19 cellular contexts compared by ENCODE assay signal in genomic region chr3:172097585-172097984, GRCh38. TPM values are rescaled to one million over a fixed set of nuclear protein-coding genes. Genes with fewer than 3 reads are reported as not detected.
DNase-seq lines count a peak whose midpoint lies in the region; ATAC-seq and TF ChIP-seq lines count a peak whose summit lies in the region.
"Had no signal": no experiment of that assay in that cellular context is flagged by ENCODE, and none has a peak within 500 bp of the region (broad histone marks: within the 10 kb centered on the region; RNA-seq: fewer than 3 reads in every experiment).

No MANE protein-coding gene starts in this region.

- H3K27ac ChIP-seq in HL-60 (replicated peaks) (peak overlapping the region; percentile 3), foreskin keratinocyte (peak overlapping the region; percentile 13), gastrocnemius medialis (peak overlapping the region; percentile 33 to 72 (median 60))
- H3K27ac ChIP-seq: neural progenitor cell, RWPE1, suprapubic skin had no signal

- in situ Hi-C loops in gastrocnemius medialis (cut with MboI; ENCODE audit: low sequenced_read_pairs in 4 of 4), result no loop called here

- H3K4me1 ChIP-seq in foreskin keratinocyte (peaks cover 44% of the 10 kb centered on the region), gastrocnemius medialis (peaks cover 71 to 72% of the 10 kb centered on the region in 2 donors)

- no peak for TF ChIP-seq POLR2A in gastrocnemius medialis (IDR thresholded peaks at IDR 0.05)

- no peak overlapping the region for H3K4me3 ChIP-seq in HL-60 (replicated peaks; ENCODE audit: insufficient read depth, low read length)
- H3K4me3 ChIP-seq in gastrocnemius medialis, result no peak overlapping the region
- H3K4me3 ChIP-seq: breast epithelium, esophagus squamous epithelium, MG63, neural progenitor cell, suprapubic skin had no signal

- peaks cover 6% of the 10 kb centered on the region for H3K27me3 Mint-ChIP-seq in activated T-helper 1 cell treated with anti-CD3 and anti-CD28 coated beads, Interleukin-12 subunit alpha, Interleukin-12 subunit beta, Interleukin-2, Interleukin-4 antibody, amounts not matched to agents 30 ng/mL and 10 ng/mL and 1 ng/mL, durations not matched to agents 14 hours and 24 hours and 36 hours (ENCODE audit: insufficient read depth)
- H3K27me3 Mint-ChIP-seq: activated naive CD8-positive, alpha-beta T cell had no signal

- H3K4me3 Mint-ChIP-seq in activated T-helper 1 cell treated with anti-CD3 and anti-CD28 coated beads, Interleukin-12 subunit alpha, Interleukin-12 subunit beta, Interleukin-2, Interleukin-4 antibody, amounts not matched to agents 30 ng/mL and 10 ng/mL and 1 ng/mL, durations not matched to agents 14 hours and 24 hours and 36 hours, result no peak overlapping the region
- H3K4me3 Mint-ChIP-seq: activated naive CD8-positive, alpha-beta T cell; activated T-cell treated with anti-CD3 and anti-CD28 coated beads, Interleukin-2, amount 50 U/mL, for 4 hours; neural progenitor cell had no signal

- H3K27me3 ChIP-seq in HL-60 (ENCODE audit: insufficient read depth, poor library complexity, severe bottlenecking) (no peaks in the 10 kb centered on the region), foreskin keratinocyte (no peaks in the 10 kb centered on the region), gastrocnemius medialis (no peaks in the 10 kb centered on the region)
- H3K27me3 ChIP-seq: breast epithelium, esophagus squamous epithelium, MG63, neural progenitor cell, suprapubic skin had no signal

- ATAC-seq in foreskin keratinocyte, result no peak
- no peak for ATAC-seq in gastrocnemius medialis
- ATAC-seq: activated T-cell treated with anti-CD3 and anti-CD28 coated beads, Interleukin-2, amount 50 U/mL, for 4 hours had no signal

- H3K27ac Mint-ChIP-seq in activated T-helper 1 cell treated with anti-CD3 and anti-CD28 coated beads, Interleukin-12 subunit alpha, Interleukin-12 subunit beta, Interleukin-2, Interleukin-4 antibody, amounts not matched to agents 30 ng/mL and 10 ng/mL and 1 ng/mL, durations not matched to agents 14 hours and 24 hours and 36 hours, result no peak overlapping the region
- H3K27ac Mint-ChIP-seq: activated naive CD8-positive, alpha-beta T cell; neural progenitor cell had no signal

- peaks cover 11% of the 10 kb centered on the region for H3K36me3 Mint-ChIP-seq in activated T-helper 1 cell treated with anti-CD3 and anti-CD28 coated beads, Interleukin-12 subunit alpha, Interleukin-12 subunit beta, Interleukin-2, Interleukin-4 antibody, amounts not matched to agents 30 ng/mL and 10 ng/mL and 1 ng/mL, durations not matched to agents 14 hours and 24 hours and 36 hours (ENCODE audit: low read depth)

- H3K4me1 Mint-ChIP-seq in activated T-helper 1 cell treated with anti-CD3 and anti-CD28 coated beads, Interleukin-12 subunit alpha, Interleukin-12 subunit beta, Interleukin-2, Interleukin-4 antibody, amounts not matched to agents 30 ng/mL and 10 ng/mL and 1 ng/mL, durations not matched to agents 14 hours and 24 hours and 36 hours (ENCODE audit: low read depth), result peaks cover 65% of the 10 kb centered on the region

- no peaks in the 10 kb centered on the region for H3K9me3 Mint-ChIP-seq in activated T-helper 1 cell treated with anti-CD3 and anti-CD28 coated beads, Interleukin-12 subunit alpha, Interleukin-12 subunit beta, Interleukin-2, Interleukin-4 antibody, amounts not matched to agents 30 ng/mL and 10 ng/mL and 1 ng/mL, durations not matched to agents 14 hours and 24 hours and 36 hours

- no peaks in the 10 kb centered on the region for H3K36me3 ChIP-seq in gastrocnemius medialis
- H3K36me3 ChIP-seq: breast epithelium, esophagus squamous epithelium, neural progenitor cell, suprapubic skin had no signal

- no peaks in the 10 kb centered on the region for H3K9me3 ChIP-seq in gastrocnemius medialis
- H3K9me3 ChIP-seq: breast epithelium, esophagus squamous epithelium, MG63, suprapubic skin had no signal

- TF ChIP-seq CTCF in HL-60 (IDR thresholded peaks at IDR 0.05; ENCODE audit: insufficient read depth, low read length), result no peak
- TF ChIP-seq CTCF in foreskin keratinocyte (conservative IDR thresholded peaks at IDR 0.05), result no peak
- no peak for TF ChIP-seq CTCF in gastrocnemius medialis (IDR thresholded peaks at IDR 0.05 in 4 of 5, conservative IDR thresholded peaks at IDR 0.05 in 1 of 5)

- intact Hi-C loops in gastrocnemius medialis (cut with DNase I; ENCODE audit: low total_unique reads), result loop anchor here (5.0 kb wide), 1 partner anchor 55 kb away; no protein-coding TSS in a partner anchor
- intact Hi-C loops in activated T-helper 1 cell treated with anti-CD3 and anti-CD28 coated beads, Interleukin-12 subunit alpha, Interleukin-12 subunit beta, Interleukin-2, Interleukin-4 antibody, amounts not matched to agents 30 ng/mL and 10 ng/mL and 1 ng/mL, durations not matched to agents 14 hours and 24 hours and 36 hours (cut with micrococcal nuclease), result no loop called here

- DNase-seq in HL-60 (ENCODE audit: low read depth in 1 of 2, low spot score in 1 of 2) (no peak), NOMO-1 treated with DMSO at 0.1 percent for 48 hours (lab: John Stamatoyannopoulos, UW; ENCODE audit: unreplicated experiment) (peak; percentile 76), foreskin keratinocyte (no peak), gastrocnemius medialis (no peak), NCI-H446 treated with DMSO at 0.1 percent for 48 hours (lab: John Stamatoyannopoulos, UW) (no peak)
- DNase-seq in activated T-helper 1 cell treated with anti-CD3 and anti-CD28 coated beads, Interleukin-12 subunit alpha, Interleukin-12 subunit beta, Interleukin-2, Interleukin-4 antibody, amounts not matched to agents 30 ng/mL and 10 ng/mL and 1 ng/mL, durations not matched to agents 14 hours and 24 hours and 36 hours (ENCODE audit: low spot score), result no peak
- DNase-seq in activated CD8-positive, alpha-beta memory T cell treated with anti-CD3 and anti-CD28 coated beads, Interleukin-2, amount 50 U/mL, for 48 hours, result no peak
- DNase-seq: activated CD4-positive, alpha-beta T cell treated with anti-CD3 and anti-CD28 coated beads, Interleukin-2, amount 50 U/mL, for 48 hours; activated T-cell treated with anti-CD3 and anti-CD28 coated beads, Interleukin-2, amount 50 U/mL, for 4 hours; esophagus squamous epithelium; glutamatergic neuron; NCI-H524 treated with DMSO at 0.1 percent for 48 hours; stimulated activated CD4-positive, alpha-beta T cell treated with anti-CD3 and anti-CD28 coated beads, Interleukin-2, amount 100 ng/mL, for 48 hours had no signal

RNA-seq across cellular contexts. Expression of gene FNDC3B, which starts 58.2 kb away (rescaled TPM):
- total RNA-seq in foreskin keratinocyte (47.4 and 52.3 TPM in 2 replicates), gastrocnemius medialis (100 to 1,000 TPM in 1 of 4 donors, 10 to 100 TPM in 3; 42.5 to 110 (median 74.2) TPM)
- 11.1 and 11.9 TPM in 2 replicates for polyA plus RNA-seq in foreskin keratinocyte
- total RNA-seq in activated T-helper 1 cell treated with anti-CD3 and anti-CD28 coated beads, Interleukin-12 subunit alpha, Interleukin-12 subunit beta, Interleukin-2, Interleukin-4 antibody, amounts not matched to agents 30 ng/mL and 10 ng/mL and 1 ng/mL, durations not matched to agents 14 hours and 24 hours and 36 hours, result 29.0 and 31.5 TPM in 2 replicates

Comparison
In these comparisons a context has a peak if more than half of its experiments do, and no peak if none do; other contexts are left out.
1. H3K27ac ChIP-seq: peak in every context shown above with its lines; median percentile 60 in gastrocnemius medialis; 13 in foreskin keratinocyte; 3 in HL-60.